ENCODE assay signal across 8 cellular contexts in genomic region chr7:37920305-37920618, GRCh38. TPM values are rescaled to one million over a fixed set of nuclear protein-coding genes. Genes with fewer than 3 reads are reported as not detected.
A peak's percentile ranks its signal among the peaks of the same experiment; 100 is the strongest.
DNase-seq lines count a peak whose midpoint lies in the region; ATAC-seq and TF ChIP-seq lines count a peak whose summit lies in the region.

No MANE protein-coding gene starts in this region.

- CTCF ChIA-PET in activated CD8-positive, alpha-beta T cell treated with anti-CD3 and anti-CD28 coated beads for 36 hours (lab: Charles Lee): interaction anchor here (0.6 to 4.7 kb wide), 9 partner anchors 8 to 449 kb away, joined by 3 to 25 read pairs (median 3); no protein-coding TSS in a partner anchor

- H3K36me3 Mint-ChIP-seq in GM23338 (ENCODE audit: low read depth): no peaks in the 10 kb centered on the region; the same call in 2 of the 3 replicates
- H3K36me3 Mint-ChIP-seq in activated CD8-positive, alpha-beta T cell treated with anti-CD3 and anti-CD28 coated beads for 36 hours (ENCODE audit: low read depth): no peaks in the 10 kb centered on the region

- TF ChIP-seq CTCF in GM23338 (conservative IDR thresholded peaks at IDR 0.05; ENCODE audit: low read depth in 2 of 2) (no peak), spleen (IDR thresholded peaks at IDR 0.05 in 8 of 11, conservative IDR thresholded peaks at IDR 0.05 in 3 of 11) (peak in 1 of 11 experiments; percentile 32)
- no peak for TF ChIP-seq CTCF in activated CD8-positive, alpha-beta T cell treated with anti-CD3 and anti-CD28 coated beads for 36 hours (IDR thresholded peaks at IDR 0.05)

- POLR2A ChIA-PET in activated CD8-positive, alpha-beta T cell treated with anti-CD3 and anti-CD28 coated beads for 36 hours (lab: Charles Lee): no interaction called here

- DNase-seq in GM23338 (ENCODE audit: low spot score): no peak
- no peak for DNase-seq in activated CD8-positive, alpha-beta T cell treated with anti-CD3 and anti-CD28 coated beads for 36 hours
- DNase-seq in spleen: no peak
- no peak for DNase-seq in NCI-H187 treated with DMSO at 0.1 percent for 48 hours (lab: John Stamatoyannopoulos, UW)
- DNase-seq in stimulated activated CD4-positive, alpha-beta T cell treated with anti-CD3 and anti-CD28 coated beads, Interleukin-12 subunit alpha, Interleukin-12 subunit beta, amount 100 ng/mL, for 4 hours: no peak

- H3K27ac ChIP-seq in GM23338 (ENCODE audit: low read depth) (no peak overlapping the region), spleen (peak overlapping the region; percentile 63 to 86 (median 82))

- H3K4me2 ChIP-seq in GM23338: peak overlapping the region; percentile 93

- H3K4me3 ChIP-seq in GM23338 (peak overlapping the region; percentile 85), iPS-18c (ENCODE audit: insufficient read depth, low read depth, low read length) (peak overlapping the region; percentile 76), spleen (peak overlapping the region; percentile 47 to 85 (median 58))

- H3K9me3 Mint-ChIP-seq in GM23338: no peaks in the 10 kb centered on the region
- H3K9me3 Mint-ChIP-seq in activated CD8-positive, alpha-beta T cell treated with anti-CD3 and anti-CD28 coated beads for 36 hours: no peaks in the 10 kb centered on the region

- peaks cover 16% of the 10 kb centered on the region for H3K4me1 Mint-ChIP-seq in GM23338
- H3K4me1 Mint-ChIP-seq in activated CD8-positive, alpha-beta T cell treated with anti-CD3 and anti-CD28 coated beads for 36 hours (ENCODE audit: low read depth): peaks cover 19% of the 10 kb centered on the region

- 0 out of 2 replicates have a peak, but pooled peaks cover 5% of the 10 kb centered on the region for H3K9me2 ChIP-seq in GM23338 (ENCODE audit: insufficient read depth)

- H4K20me1 ChIP-seq in GM23338 (replicated peaks; ENCODE audit: insufficient read depth): 0 out of 2 replicates have a peak, but pooled peaks cover 3% of the 10 kb centered on the region

- peak overlapping the region; percentile 97 for H2AFZ ChIP-seq in GM23338

- intact Hi-C loops in activated CD8-positive, alpha-beta T cell treated with anti-CD3 and anti-CD28 coated beads for 36 hours (cut with micrococcal nuclease): no loop called here
- intact Hi-C loops in spleen (cut with DNase I; ENCODE audit: low total_unique reads): no loop called here

- peaks cover 6% of the 10 kb centered on the region; the same call in 1 of the 2 replicates for H3K4me1 ChIP-seq in GM23338 (ENCODE audit: insufficient read depth)
- peaks cover 14 to 45% (median 43%) of the 10 kb centered on the region in 6 donors for H3K4me1 ChIP-seq in spleen

- H3K9me3 ChIP-seq in iPS-18c (ENCODE audit: control insufficient read depth, insufficient read depth, low read length) (no peaks in the 10 kb centered on the region), spleen (peaks cover 0 to 13% (median 4%) of the 10 kb centered on the region in 8 donors)

- TF ChIP-seq POLR2A in spleen (IDR thresholded peaks at IDR 0.05): no peak

- 17 to 27% (median 23%) methylated on average over 7 of the region's 7 CpGs for whole genome bisulfite sequencing in spleen, 5 donors

- H3K79me2 ChIP-seq in GM23338 (replicated peaks; ENCODE audit: insufficient read depth): 0 out of 2 replicates have a peak, but pooled peaks cover 3% of the 10 kb centered on the region

- ATAC-seq in GM23338 (no peak), GM21360 (IDR thresholded peaks at IDR 0.05; ENCODE audit: unreplicated experiment) (no peak), GM18519 (IDR thresholded peaks at IDR 0.05; ENCODE audit: low FRiP score, unreplicated experiment) (no peak)
- ATAC-seq in activated CD8-positive, alpha-beta T cell treated with anti-CD3 and anti-CD28 coated beads for 36 hours: no peak

- H3K27ac Mint-ChIP-seq in GM23338: no peak overlapping the region
- H3K27ac Mint-ChIP-seq in activated CD8-positive, alpha-beta T cell treated with anti-CD3 and anti-CD28 coated beads for 36 hours: peak overlapping the region; percentile 68

- H3F3A ChIP-seq in GM23338 (replicated peaks; ENCODE audit: low read depth): no peaks in the 10 kb centered on the region

- peaks cover 39% of the 10 kb centered on the region for H3K27me3 Mint-ChIP-seq in GM23338 (ENCODE audit: insufficient read depth, low read depth, poor library complexity)
- H3K27me3 Mint-ChIP-seq in activated CD8-positive, alpha-beta T cell treated with anti-CD3 and anti-CD28 coated beads for 36 hours: peaks cover 63% of the 10 kb centered on the region

- peak overlapping the region; percentile 76 for H3K4me3 Mint-ChIP-seq in GM23338
- H3K4me3 Mint-ChIP-seq in activated CD8-positive, alpha-beta T cell treated with anti-CD3 and anti-CD28 coated beads for 36 hours: peak overlapping the region; percentile 72

- H3K36me3 ChIP-seq in GM23338 (ENCODE audit: insufficient read depth) (no peaks in the 10 kb centered on the region), spleen (no peaks in the 10 kb centered on the region)

- H3K27me3 ChIP-seq in GM23338 (ENCODE audit: insufficient read depth) (peaks cover 58% of the 10 kb centered on the region), spleen (replicated peaks in 1 of 7) (peaks cover 0 to 80% (median 26%) of the 10 kb centered on the region in 7 donors)

TF ChIP-seq in GM23338, 12 proteins besides CTCF, POLR2A, EP300 and RAD21:
- no peak for TF ChIP-seq ZNF114 (CRISPR knock-in tag; IDR thresholded peaks at IDR 0.05)
- TF ChIP-seq REST (IDR thresholded peaks at IDR 0.05; ENCODE audit: unreplicated experiment): no peak
- no peak for TF ChIP-seq ZNF331 (CRISPR knock-in tag; IDR thresholded peaks at IDR 0.05; ENCODE audit: low read depth)
- no peak for TF ChIP-seq ETS1 (IDR thresholded peaks at IDR 0.05)
- no peak for TF ChIP-seq CREB1 (CRISPR knock-in tag; IDR thresholded peaks at IDR 0.05; ENCODE audit: low read depth)
- TF ChIP-seq EZH2 (IDR thresholded peaks at IDR 0.05; ENCODE audit: low read depth, unreplicated experiment): no peak

RNA-seq across cellular contexts. Expression of gene EPDR1, which starts 0.2 kb away (rescaled TPM):
- total RNA-seq in GM23338 (2014; rRNA removed; shearing (Covaris generic)): 9.5 and 13.8 TPM in 2 replicates
- polyA plus RNA-seq in GM23338 (2016; fragmentation: Nextera tagmentation; extraction: Ambion mirVana) (3.6 and 4.4 TPM in 2 replicates), spleen (1 to 10 TPM; 2.3 to 5.5 (median 3.7) TPM)
- total RNA-seq in activated CD8-positive, alpha-beta T cell treated with anti-CD3 and anti-CD28 coated beads for 36 hours: 1 to 10 TPM; 3.4 to 4.7 TPM
- 10 to 100 TPM in 6 of 7 donors, 1 to 10 TPM in 1; 7.5 to 51.5 (median 18.6) TPM for total RNA-seq in spleen

RNA-seq across cellular contexts. Expression of gene SFRP4, which starts 3.6 kb away (rescaled TPM):
- not detected in 2 replicates for total RNA-seq in GM23338 (2014; rRNA removed; shearing (Covaris generic))
- polyA plus RNA-seq in GM23338 (2016; fragmentation: Nextera tagmentation; extraction: Ambion mirVana) (not detected in 2 replicates), spleen (10 to 100 TPM in 1 of 3 donors, 1 to 10 TPM in 1, under 1 TPM in 1; 0.91 to 10.4 (median 2.0) TPM)
- total RNA-seq in activated CD8-positive, alpha-beta T cell treated with anti-CD3 and anti-CD28 coated beads for 36 hours: not detected
- total RNA-seq in spleen: 100 to 1,000 TPM in 1 of 7 donors, 10 to 100 TPM in 3, 1 to 10 TPM in 3; 3.0 to 100 (median 29.3) TPM
